8 cellular contexts compared by ENCODE assay signal in the genomic region with DNA sequence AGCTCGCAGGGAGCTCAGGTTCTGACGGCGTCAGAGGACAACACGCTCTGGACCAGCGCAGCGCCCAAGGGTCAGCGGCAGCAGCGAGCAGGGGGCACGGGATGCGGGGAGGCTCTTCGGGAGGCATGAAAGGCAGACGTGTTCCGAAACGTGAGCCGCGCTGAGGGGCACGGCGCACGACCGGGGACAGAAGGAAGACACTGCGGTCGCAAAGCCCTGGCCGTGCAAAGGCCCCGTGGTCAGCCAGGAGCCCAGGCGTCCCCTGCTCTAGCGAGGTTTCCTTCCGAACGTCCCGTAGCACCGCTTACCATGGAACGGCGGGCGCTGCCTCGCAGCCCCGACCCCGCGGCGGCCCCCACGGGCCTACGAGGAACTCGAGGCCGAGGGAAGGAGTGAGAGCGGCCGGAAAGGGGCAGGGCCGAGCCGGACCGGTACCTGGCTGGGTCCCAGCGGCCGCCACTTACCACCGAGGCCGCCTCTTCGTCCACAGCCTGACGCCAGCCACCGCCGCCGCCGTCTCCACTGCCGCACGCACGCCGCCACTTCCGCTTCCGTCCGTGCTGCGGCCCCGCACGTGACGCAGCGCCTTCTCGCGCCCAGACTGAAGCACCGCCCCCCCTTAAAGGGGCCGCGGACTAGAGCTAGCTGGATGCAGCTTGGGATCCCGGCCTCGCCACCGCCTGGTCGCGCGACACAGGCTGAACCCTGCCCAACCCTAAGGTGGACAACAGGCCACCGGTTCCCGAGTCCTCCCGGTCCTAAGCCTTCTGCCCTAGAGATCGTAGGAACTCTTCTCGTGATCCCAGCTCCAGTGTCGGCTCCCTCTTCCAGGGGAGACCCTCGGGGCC. TPM values are rescaled to one million over a fixed set of nuclear protein-coding genes. Genes with fewer than 3 reads are reported as not detected.
DNase-seq lines count a peak whose midpoint lies in the region; ATAC-seq and TF ChIP-seq lines count a peak whose summit lies in the region.

No MANE protein-coding gene starts in this region.

- H3K36me3 ChIP-seq in HEK293 (ENCODE audit: control insufficient read depth in 2 of 2, insufficient read depth in 1 of 2, low read length in 2 of 2) (peaks cover 0 to 27% of the 10 kb centered on the region in 2 experiments; a peak in 2 of 3 replicates), SK-N-SH (replicated peaks in 1 of 2; ENCODE audit: control insufficient read depth in 1 of 2, insufficient read depth in 2 of 2, low read length in 1 of 2) (peaks cover 3 to 14% of the 10 kb centered on the region in 2 experiments), osteoblast (ENCODE audit: insufficient read depth, low read length) (peaks cover 13% of the 10 kb centered on the region), thymus (ENCODE audit: control insufficient read depth, insufficient read depth) (peaks cover 33% of the 10 kb centered on the region)

- peaks cover 19 to 20% of the 10 kb centered on the region in 2 donors for H3K36me3 Mint-ChIP-seq in activated naive CD4-positive, alpha-beta T cell treated with anti-CD3 and anti-CD28 coated beads, Interleukin-2, amount 50 U/mL, for 72 hours
- no peaks in the 10 kb centered on the region for H3K36me3 Mint-ChIP-seq in glutamatergic neuron (ENCODE audit: unreplicated experiment)

- H3F3A ChIP-seq in SK-N-SH (replicated peaks; ENCODE audit: insufficient read depth) = peaks cover 12% of the 10 kb centered on the region

- H3K9ac ChIP-seq in SK-N-SH = peak overlapping the region; percentile 80

- H3K9me3 ChIP-seq in HEK293 (ENCODE audit: control insufficient read depth, insufficient read depth, low read depth, low read length) (no peaks in the 10 kb centered on the region), SK-N-SH (no peaks in the 10 kb centered on the region), osteoblast (ENCODE audit: low read depth, low read length) (no peaks in the 10 kb centered on the region), thymus (ENCODE audit: control insufficient read depth) (no peaks in the 10 kb centered on the region)

- CTCF ChIA-PET in HEK293 (lab: Yijun Ruan, JAX) = interaction anchor here (0.7 to 1.7 kb wide), 9 partner anchors 11 to 203 kb away, joined by 3 to 6 read pairs (median 3); no protein-coding TSS in a partner anchor
- CTCF ChIA-PET in SK-N-SH (lab: Yijun Ruan, JAX) = interaction anchor here (0.6 to 1.6 kb wide), 8 partner anchors 11 to 302 kb away, joined by 3 to 7 read pairs (median 5); no protein-coding TSS in a partner anchor

- peaks cover 15% of the 10 kb centered on the region for H3K4me1 Mint-ChIP-seq in glutamatergic neuron (ENCODE audit: low read depth, unreplicated experiment)

- H3K4me3 ChIP-seq in HEK293 (ENCODE audit: low read depth, low read length) (peak overlapping the region; percentile 96), SK-N-SH (ENCODE audit: low read depth in 2 of 2, low read length in 1 of 2) (peak overlapping the region; percentile 83 to 91), osteoblast (ENCODE audit: insufficient read depth, low read length) (peak overlapping the region; percentile 99), thymus (ENCODE audit: low read length) (peak overlapping the region; percentile 94)

- TF ChIP-seq CTCF in HEK293 (tag by site-specific recombination; IDR thresholded peaks at IDR 0.05) = peak; percentile 88; the same call in 1 of the 2 replicates
- TF ChIP-seq CTCF in SK-N-SH (IDR thresholded peaks at IDR 0.05) = peak; percentile 20; the same call in 1 of the 2 replicates
- no peak for TF ChIP-seq CTCF in glutamatergic neuron (IDR thresholded peaks at IDR 0.05; ENCODE audit: partially characterized antibody, unreplicated experiment)
- no peak for TF ChIP-seq CTCF in osteoblast (IDR thresholded peaks at IDR 0.05; ENCODE audit: extremely low read depth, low read depth, low read length)

- H3K27ac ChIP-seq in HEK293 (ENCODE audit: extremely low read depth, low read depth, low read length) (peak overlapping the region; percentile 89), SK-N-SH (ENCODE audit: low read depth in 2 of 2, low read length in 1 of 2) (peak overlapping the region; percentile 78 to 87), osteoblast (ENCODE audit: low read depth, low read length) (peak overlapping the region; percentile 95), thymus (ENCODE audit: low read depth) (peak overlapping the region; percentile 96)

- H3K4me3 Mint-ChIP-seq in glutamatergic neuron (ENCODE audit: unreplicated experiment) = peak overlapping the region; percentile 96

- H3K79me2 ChIP-seq in SK-N-SH (ENCODE audit: insufficient read depth) (peaks cover 58% of the 10 kb centered on the region), osteoblast (ENCODE audit: insufficient read depth, low read length) (peaks cover 65% of the 10 kb centered on the region)

- peak overlapping the region; percentile 95 to 97 for H3K27ac Mint-ChIP-seq in activated naive CD4-positive, alpha-beta T cell treated with anti-CD3 and anti-CD28 coated beads, Interleukin-2, amount 50 U/mL, for 72 hours
- H3K27ac Mint-ChIP-seq in glutamatergic neuron (ENCODE audit: unreplicated experiment) = peak overlapping the region; percentile 88

- TF ChIP-seq EP300 in SK-N-SH (IDR thresholded peaks at IDR 0.05; ENCODE audit: borderline replicate concordance in 1 of 2, low read depth in 1 of 2, low read length in 1 of 2) = no peak

- H3K9me3 Mint-ChIP-seq in activated naive CD4-positive, alpha-beta T cell treated with anti-CD3 and anti-CD28 coated beads, Interleukin-2, amount 50 U/mL, for 72 hours = no peaks in the 10 kb centered on the region
- H3K9me3 Mint-ChIP-seq in glutamatergic neuron (ENCODE audit: unreplicated experiment) = peaks cover 12% of the 10 kb centered on the region

- peak; percentile 96 to 97 for ATAC-seq in activated naive CD4-positive, alpha-beta T cell treated with anti-CD3 and anti-CD28 coated beads, Interleukin-2, amount 50 U/mL, for 72 hours

- peaks cover 20% of the 10 kb centered on the region for H4K20me1 ChIP-seq in SK-N-SH (ENCODE audit: insufficient read depth)
- peaks cover 31% of the 10 kb centered on the region for H4K20me1 ChIP-seq in osteoblast (ENCODE audit: insufficient read depth, low read length)

- H3K4me1 ChIP-seq in HEK293 (ENCODE audit: control insufficient read depth, insufficient read depth, low read length) = peaks cover 10% of the 10 kb centered on the region
- H3K4me1 ChIP-seq in SK-N-SH (ENCODE audit: control insufficient read depth in 1 of 2, insufficient read depth in 2 of 2, low read depth in 1 of 2, low read length in 1 of 2) = peaks cover 16 to 26% of the 10 kb centered on the region in 2 experiments
- H3K4me1 ChIP-seq in osteoblast (ENCODE audit: insufficient read depth, low read length) = peaks cover 21% of the 10 kb centered on the region
- H3K4me1 ChIP-seq in thymus (ENCODE audit: control insufficient read depth, insufficient read depth, low read length) = peaks cover 18% of the 10 kb centered on the region

- no peak overlapping the region for H2AFZ ChIP-seq in SK-N-SH (ENCODE audit: low read depth)
- H2AFZ ChIP-seq in osteoblast (ENCODE audit: low read length) = peak overlapping the region; percentile 72

- 4% methylated on average over 4 of the region's 87 CpGs for WGBS in SK-N-SH (ENCODE audit: low lambda C conversion rate)
- under 1% methylated on average over 87 of the region's 87 CpGs for WGBS in thymus

- peak; percentile 53 for DNase-seq in GF-D8 (lab: John Stamatoyannopoulos, UW)
- DNase-seq in NAMALWA (ENCODE audit: low spot score) = peak; percentile 93
- peak; percentile 96 for DNase-seq in SK-N-SH
- DNase-seq in activated naive CD4-positive, alpha-beta T cell treated with anti-CD3 and anti-CD28 coated beads, Interleukin-2, amount 50 U/mL, for 72 hours (ENCODE audit: low spot score in 2 of 2) = peak; percentile 87 to 90
- peak; percentile 94 for DNase-seq in glutamatergic neuron
- DNase-seq in osteoblast (ENCODE audit: insufficient read length, low spot score, missing footprints) = peak; percentile 99

- H3K9me2 ChIP-seq in SK-N-SH = no peaks in the 10 kb centered on the region

- TF ChIP-seq RAD21 in SK-N-SH (IDR thresholded peaks at IDR 0.05; ENCODE audit: low read length) = no peak

- H3K27me3 ChIP-seq in SK-N-SH (ENCODE audit: insufficient read depth) = no peaks in the 10 kb centered on the region
- no peaks in the 10 kb centered on the region for H3K27me3 ChIP-seq in osteoblast (ENCODE audit: insufficient read depth, low read length)
- no peaks in the 10 kb centered on the region for H3K27me3 ChIP-seq in thymus (ENCODE audit: control insufficient read depth, insufficient read depth)

- POLR2A ChIA-PET in HEK293 (lab: Yijun Ruan, JAX) (interaction anchor here (0.5 to 2.8 kb wide), 14 partner anchors 9 to 690 kb away, joined by 3 to 22 read pairs (median 3); a partner anchor contains a TSS), SK-N-SH (lab: Yijun Ruan, JAX) (interaction anchor here (0.9 to 1.3 kb wide), 3 partner anchors 9 to 11 kb away, joined by 3 to 7 read pairs (median 7); a partner anchor contains a TSS)

- H3K4me2 ChIP-seq in SK-N-SH (peak overlapping the region; percentile 84), osteoblast (ENCODE audit: insufficient read depth, low read length) (peak overlapping the region; percentile 99)

- peaks cover 10% of the 10 kb centered on the region for H3K27me3 Mint-ChIP-seq in glutamatergic neuron (ENCODE audit: unreplicated experiment)

RNA-seq across cellular contexts. Expression of a gene that starts 9.4 kb away (rescaled TPM):
- polyA plus RNA-seq in SK-N-SH (2012; rRNA removed) (61.1 and 69.1 TPM in 2 replicates), thymus (90.4 TPM)
- 25.5 and 46.5 TPM in 2 replicates for polyA plus RNA-seq in SK-N-SH (2012; cell fraction: cytosol; rRNA removed)
- polyA plus RNA-seq in SK-N-SH (2012; cell fraction: nucleus; rRNA removed) = 86.6 and 88.2 TPM in 2 replicates
- 100 to 1,000 TPM; 109 to 110 TPM for total RNA-seq in activated naive CD4-positive, alpha-beta T cell treated with anti-CD3 and anti-CD28 coated beads, Interleukin-2, amount 50 U/mL, for 72 hours
- total RNA-seq in glutamatergic neuron (ENCODE audit: unreplicated experiment) (75.1 TPM), osteoblast (49.5 and 52.5 TPM in 2 replicates)

RNA-seq across cellular contexts. Expression of a gene that starts 12.5 kb away (rescaled TPM):
- 11.3 and 16.1 TPM in 2 replicates for polyA plus RNA-seq in SK-N-SH (2012; rRNA removed)
- polyA plus RNA-seq in SK-N-SH (2012; cell fraction: cytosol; rRNA removed) = 11.6 and 17.8 TPM in 2 replicates
- 28.7 and 43.5 TPM in 2 replicates for polyA plus RNA-seq in SK-N-SH (2012; cell fraction: nucleus; rRNA removed)
- 10 to 100 TPM; 20.5 to 22.6 TPM for total RNA-seq in activated naive CD4-positive, alpha-beta T cell treated with anti-CD3 and anti-CD28 coated beads, Interleukin-2, amount 50 U/mL, for 72 hours
- total RNA-seq in glutamatergic neuron (ENCODE audit: unreplicated experiment) = 30.6 TPM
- 6.9 and 11.5 TPM in 2 replicates for total RNA-seq in osteoblast
- polyA plus RNA-seq in thymus = 8.4 TPM

RNA-seq across cellular contexts. Expression of a gene that starts 27.6 kb away (rescaled TPM):
- 9.0 and 18.8 TPM in 2 replicates for polyA plus RNA-seq in SK-N-SH (2012; rRNA removed)
- polyA plus RNA-seq in SK-N-SH (2012; cell fraction: cytosol; rRNA removed) = 7.1 and 12.6 TPM in 2 replicates
- 87.2 and 224 TPM in 2 replicates for polyA plus RNA-seq in SK-N-SH (2012; cell fraction: nucleus; rRNA removed)
- total RNA-seq in activated naive CD4-positive, alpha-beta T cell treated with anti-CD3 and anti-CD28 coated beads, Interleukin-2, amount 50 U/mL, for 72 hours = 10 to 100 TPM; 35.5 to 44.5 TPM
- 65.7 TPM for total RNA-seq in glutamatergic neuron (ENCODE audit: unreplicated experiment)
- total RNA-seq in osteoblast = 8.5 and 9.4 TPM in 2 replicates
- 28.7 TPM for polyA plus RNA-seq in thymus

RNA-seq across cellular contexts. Expression of a gene that starts 29.3 kb away (rescaled TPM):
- polyA plus RNA-seq in SK-N-SH (2012; rRNA removed) (1.7 and 2.8 TPM in 2 replicates), thymus (4.5 TPM)
- 1.3 and 2.1 TPM in 2 replicates for polyA plus RNA-seq in SK-N-SH (2012; cell fraction: cytosol; rRNA removed)
- polyA plus RNA-seq in SK-N-SH (2012; cell fraction: nucleus; rRNA removed) = 7.3 and 12.1 TPM in 2 replicates
- total RNA-seq in activated naive CD4-positive, alpha-beta T cell treated with anti-CD3 and anti-CD28 coated beads, Interleukin-2, amount 50 U/mL, for 72 hours = 1 to 10 TPM; 8.5 to 10.0 TPM
- total RNA-seq in glutamatergic neuron (ENCODE audit: unreplicated experiment) (10.9 TPM), osteoblast (3.3 and 3.8 TPM in 2 replicates)

RNA-seq across cellular contexts. Expression of a gene that starts 29.3 kb away (rescaled TPM):
- polyA plus RNA-seq in SK-N-SH (2012; rRNA removed) (11.8 and 30.0 TPM in 2 replicates), thymus (21.9 TPM)
- 16.4 and 28.2 TPM in 2 replicates for polyA plus RNA-seq in SK-N-SH (2012; cell fraction: cytosol; rRNA removed)
- polyA plus RNA-seq in SK-N-SH (2012; cell fraction: nucleus; rRNA removed) = 67.1 and 70.7 TPM in 2 replicates
- 10 to 100 TPM; 22.4 to 28.2 TPM for total RNA-seq in activated naive CD4-positive, alpha-beta T cell treated with anti-CD3 and anti-CD28 coated beads, Interleukin-2, amount 50 U/mL, for 72 hours
- total RNA-seq in glutamatergic neuron (ENCODE audit: unreplicated experiment) (66.3 TPM), osteoblast (55.7 and 70.6 TPM in 2 replicates)

Comparison
In these comparisons a context has a peak if more than half of its experiments do, and no peak if none do; other contexts are left out.
1. Peak in every context shown above with its lines: DNase-seq, ATAC-seq, H3K4me3 ChIP-seq and H3K27ac ChIP-seq.
2. CTCF ChIP-seq: peak in HEK293 (single experiment) and SK-N-SH (single experiment); none in glutamatergic neuron (single experiment) and osteoblast (single experiment).